ENCODE assay signal across 13 cellular contexts in genomic region chr6:126182650-126183311, GRCh38.
DNase-seq lines count a peak whose midpoint lies in the region; ATAC-seq, FAIRE-seq and TF ChIP-seq lines count a peak whose summit lies in the region.
"Had no signal": no experiment of that assay in that cellular context is flagged by ENCODE, and none has a peak within 500 bp of the region (broad histone marks: within the 10 kb centered on the region; RNA-seq: fewer than 3 reads in every experiment).

No MANE protein-coding gene starts in this region.

- H3K4me2 ChIP-seq in GM12878 (ENCODE audit: control insufficient read depth, insufficient read depth) = peak overlapping the region; percentile 44

- no peak for TF ChIP-seq RAD21 in GM12878 (IDR thresholded peaks at IDR 0.05; ENCODE audit: insufficient read depth, low read depth, low read length)

- peak in 1 of 2 experiments; percentile 75; a peak in 1 of 4 replicates for TF ChIP-seq EP300 in GM12878 (IDR thresholded peaks at IDR 0.05; ENCODE audit: borderline replicate concordance in 1 of 2, control insufficient read depth in 1 of 2, low read depth in 2 of 2, low read length in 2 of 2)

- peak; percentile 14 for DNase-seq in GM06990 (ENCODE audit: extremely low read depth, insufficient read length)
- peak; percentile 26 for DNase-seq in GM12878 (ENCODE audit: low read depth, low spot score)
- DNase-seq in kidney tubule cell (ENCODE audit: low spot score) = peak; percentile 83
- no peak for DNase-seq in Right ventricle myocardium superior
- no peak for DNase-seq in stimulated activated CD4-positive, alpha-beta T cell treated with anti-CD3 and anti-CD28 coated beads, Interleukin-2, amount 100 ng/mL, for 24 hours
- DNase-seq in activated T-cell treated with anti-CD3 and anti-CD28 coated beads, Interleukin-2, amount 50 U/mL, for 72 hours = no peak
- no peak for DNase-seq in NCI-H2227 (lab: John Stamatoyannopoulos, UW; ENCODE audit: unreplicated experiment)
- DNase-seq: activated naive CD8-positive, alpha-beta T cell treated with anti-CD3 and anti-CD28 coated beads, Interleukin-2, amount 50 U/mL, for 24 hours; DMS79 treated with DMSO at 0.1 percent for 48 hours; Karpas-422; NCI-H2227 treated with DMSO at 0.1 percent for 48 hours had no signal

- ATAC-seq in HG02885 (IDR thresholded peaks at IDR 0.05; ENCODE audit: poor library complexity, unreplicated experiment) (peak; percentile 47), GM12878 (peak; percentile 72), Right ventricle myocardium superior (ENCODE audit: poor library complexity) (no peak)
- ATAC-seq in activated T-cell treated with anti-CD3 and anti-CD28 coated beads, Interleukin-2, amount 50 U/mL, for 72 hours (replicated peaks in 1 of 2) = no peak
- ATAC-seq: activated naive CD8-positive, alpha-beta T cell treated with anti-CD3 and anti-CD28 coated beads, Interleukin-2, amount 50 U/mL, for 24 hours had no signal

- TF ChIP-seq POLR2A in GM12878 (IDR thresholded peaks at IDR 0.05; ENCODE audit: low read depth, low read length) = no peak

- POLR2A ChIA-PET in GM12878 (lab: Charles Lee) = no interaction called here

- no peak for TF ChIP-seq CTCF in GM06990 (IDR thresholded peaks at IDR 0.05; ENCODE audit: insufficient read depth, low read length, poor library complexity, severe bottlenecking)
- TF ChIP-seq CTCF in GM12878 (IDR thresholded peaks at IDR 0.05 in 2 of 3, conservative IDR thresholded peaks at IDR 0.05 in 1 of 3; ENCODE audit: control insufficient read depth in 2 of 3, extremely low read depth in 1 of 3, insufficient read depth in 1 of 3, low read depth in 3 of 3, low read length in 3 of 3) = no peak

- H3K27ac ChIP-seq in GM12878 (ENCODE audit: control insufficient read depth, insufficient read depth) = no peak overlapping the region
- H3K27ac ChIP-seq: tibial nerve had no signal

- H3K79me2 ChIP-seq in GM12878 (ENCODE audit: control insufficient read depth, insufficient read depth, low read length) = no peaks in the 10 kb centered on the region

- SMC1A ChIA-PET in GM12878 (lab: Charles Lee; ENCODE audit: uncharacterized antibody, unreplicated experiment) = interaction anchor here (2.3 kb wide), 1 partner anchor 14 kb away, joined by 7 read pairs; no protein-coding TSS in a partner anchor

- CTCF ChIA-PET in GM12878 (lab: Yijun Ruan, JAX) = interaction anchor here (1.2 kb wide), 1 partner anchor 11 kb away, joined by 3 read pairs; no protein-coding TSS in a partner anchor

- WGBS in GM12878 (ENCODE audit: insufficient coverage, insufficient replicate concordance, low lambda C conversion rate, missing lambda C conversion rate) = 25% methylated on average over 2 of the region's 2 CpGs

- in situ Hi-C loops in GM12878 (cut with MboI) = no loop called here

- H3K9ac ChIP-seq in GM12878 (ENCODE audit: control insufficient read depth, insufficient read depth, low read length) = no peak overlapping the region

- H3K4me1 Mint-ChIP-seq in activated T-cell treated with anti-CD3 and anti-CD28 coated beads, Interleukin-2, amount 50 U/mL, for 72 hours (ENCODE audit: low read depth) = peaks cover 11% of the 10 kb centered on the region

- no peaks in the 10 kb centered on the region for H3K27me3 ChIP-seq in GM06990 (replicated peaks; ENCODE audit: control insufficient read depth, insufficient read depth, low read length)
- no peaks in the 10 kb centered on the region for H3K27me3 ChIP-seq in GM12878 (replicated peaks in 1 of 2; ENCODE audit: control insufficient read depth in 2 of 2, insufficient read depth in 2 of 2, low read length in 1 of 2)
- H3K27me3 ChIP-seq: tibial nerve had no signal

- H3K9me3 Mint-ChIP-seq in activated T-cell treated with anti-CD3 and anti-CD28 coated beads, Interleukin-2, amount 50 U/mL, for 72 hours = peaks cover 0 to 2% of the 10 kb centered on the region in 2 donors
- H3K9me3 Mint-ChIP-seq: activated naive CD8-positive, alpha-beta T cell treated with anti-CD3 and anti-CD28 coated beads, Interleukin-2, amount 50 U/mL, for 24 hours had no signal

- BruUV-seq in GM12878 (replicated peaks; lab: Mats Ljungman, UMichigan) = no TSS peak

- RAD21 ChIA-PET in GM12878 (lab: Charles Lee; ENCODE audit: unreplicated experiment) = no interaction called here

- peaks cover 2 to 3% of the 10 kb centered on the region in 2 donors for H3K36me3 Mint-ChIP-seq in activated T-cell treated with anti-CD3 and anti-CD28 coated beads, Interleukin-2, amount 50 U/mL, for 72 hours (ENCODE audit: insufficient read depth in 2 of 2)

- no peak overlapping the region; the same call in 1 of the 2 replicates for H2AFZ ChIP-seq in GM12878 (ENCODE audit: control insufficient read depth, low read depth, low read length)

- H3K9me3 ChIP-seq in GM12878 (replicated peaks; ENCODE audit: control insufficient read depth, insufficient read depth, low read length) = no peaks in the 10 kb centered on the region
- H3K9me3 ChIP-seq: tibial nerve had no signal

- no peaks in the 10 kb centered on the region for H3K27me3 Mint-ChIP-seq in activated T-cell treated with anti-CD3 and anti-CD28 coated beads, Interleukin-2, amount 50 U/mL, for 72 hours (ENCODE audit: low read depth)
- H3K27me3 Mint-ChIP-seq: activated naive CD8-positive, alpha-beta T cell treated with anti-CD3 and anti-CD28 coated beads, Interleukin-2, amount 50 U/mL, for 24 hours had no signal

- peaks cover 14% of the 10 kb centered on the region for H3K4me1 ChIP-seq in GM12878 (ENCODE audit: control insufficient read depth, insufficient read depth, low read length)

- no peak overlapping the region for H3K27ac Mint-ChIP-seq in activated T-cell treated with anti-CD3 and anti-CD28 coated beads, Interleukin-2, amount 50 U/mL, for 72 hours
- H3K27ac Mint-ChIP-seq: activated naive CD8-positive, alpha-beta T cell treated with anti-CD3 and anti-CD28 coated beads, Interleukin-2, amount 50 U/mL, for 24 hours had no signal

- intact Hi-C loops in GM12878 (cut with micrococcal nuclease; ENCODE audit: unreplicated experiment) (no loop called here), Right ventricle myocardium superior (cut with DNase I) (no loop called here)

- H4K20me1 ChIP-seq in GM12878 (ENCODE audit: control insufficient read depth, insufficient read depth) = no peaks in the 10 kb centered on the region

- H3K4me3 ChIP-seq in GM06990 (replicated peaks; ENCODE audit: low read depth, low read length) (no peak overlapping the region), GM12878 (peak overlapping the region; percentile 16; the same call in 1 of the 2 replicates)
- H3K4me3 ChIP-seq: tibial nerve had no signal

- no peak overlapping the region for H3K4me3 Mint-ChIP-seq in activated T-cell treated with anti-CD3 and anti-CD28 coated beads, Interleukin-2, amount 50 U/mL, for 72 hours
- H3K4me3 Mint-ChIP-seq: activated naive CD8-positive, alpha-beta T cell treated with anti-CD3 and anti-CD28 coated beads, Interleukin-2, amount 50 U/mL, for 24 hours had no signal

- no peaks in the 10 kb centered on the region for H3K36me3 ChIP-seq in GM06990 (ENCODE audit: control insufficient read depth, insufficient read depth, low read length)
- no peaks in the 10 kb centered on the region for H3K36me3 ChIP-seq in GM12878 (ENCODE audit: control insufficient read depth in 2 of 2, insufficient read depth in 2 of 2, low read length in 1 of 2)
- H3K36me3 ChIP-seq: tibial nerve had no signal

- FAIRE-seq in GM12878 (lab: Jason Lieb, UNC) = no peak

TF ChIP-seq in GM12878, 131 proteins besides CTCF, POLR2A, EP300 and RAD21 (continues in another document):
- TF ChIP-seq, protein P1, sequence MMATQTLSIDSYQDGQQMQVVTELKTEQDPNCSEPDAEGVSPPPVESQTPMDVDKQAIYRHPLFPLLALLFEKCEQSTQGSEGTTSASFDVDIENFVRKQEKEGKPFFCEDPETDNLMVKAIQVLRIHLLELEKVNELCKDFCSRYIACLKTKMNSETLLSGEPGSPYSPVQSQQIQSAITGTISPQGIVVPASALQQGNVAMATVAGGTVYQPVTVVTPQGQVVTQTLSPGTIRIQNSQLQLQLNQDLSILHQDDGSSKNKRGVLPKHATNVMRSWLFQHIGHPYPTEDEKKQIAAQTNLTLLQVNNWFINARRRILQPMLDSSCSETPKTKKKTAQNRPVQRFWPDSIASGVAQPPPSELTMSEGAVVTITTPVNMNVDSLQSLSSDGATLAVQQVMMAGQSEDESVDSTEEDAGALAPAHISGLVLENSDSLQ (IDR thresholded peaks at IDR 0.05) = peak; percentile 49
- TF ChIP-seq RAD51 (IDR thresholded peaks at IDR 0.05) (no peak), EED (IDR thresholded peaks at IDR 0.05; ENCODE audit: low read depth) (peak; percentile 29; the same call in 1 of the 2 replicates), NBN (IDR thresholded peaks at IDR 0.05) (peak; percentile 41; the same call in 1 of the 2 replicates), BCL11A (IDR thresholded peaks at IDR 0.05; ENCODE audit: low read depth, low read length) (peak; percentile 75), RCOR1 (conservative IDR thresholded peaks at IDR 0.05; ENCODE audit: low read depth, low read length) (no peak), RELA (IDR thresholded peaks at IDR 0.05; ENCODE audit: borderline replicate concordance, partially characterized antibody) (no peak), CREM (IDR thresholded peaks at IDR 0.05; ENCODE audit: low read depth) (peak; percentile 54; the same call in 1 of the 2 replicates), ZNF24 (IDR thresholded peaks at IDR 0.05) (peak; percentile 84), NR2F1 (conservative IDR thresholded peaks at IDR 0.05) (peak; percentile 71), SMAD5 (IDR thresholded peaks at IDR 0.05; ENCODE audit: low read depth) (no peak), ZBED1 (IDR thresholded peaks at IDR 0.05; ENCODE audit: borderline replicate concordance) (peak; percentile 66), IKZF2 (IDR thresholded peaks at IDR 0.05) (peak; percentile 74 to 88), NFIC (IDR thresholded peaks at IDR 0.05; ENCODE audit: low read depth, low read length) (peak; percentile 85), MEF2B (IDR thresholded peaks at IDR 0.05; ENCODE audit: partially characterized antibody, poor library complexity, severe bottlenecking) (peak; percentile 90), ATF7 (IDR thresholded peaks at IDR 0.05; ENCODE audit: low read depth) (peak; percentile 64)
- TF ChIP-seq, protein P2, sequence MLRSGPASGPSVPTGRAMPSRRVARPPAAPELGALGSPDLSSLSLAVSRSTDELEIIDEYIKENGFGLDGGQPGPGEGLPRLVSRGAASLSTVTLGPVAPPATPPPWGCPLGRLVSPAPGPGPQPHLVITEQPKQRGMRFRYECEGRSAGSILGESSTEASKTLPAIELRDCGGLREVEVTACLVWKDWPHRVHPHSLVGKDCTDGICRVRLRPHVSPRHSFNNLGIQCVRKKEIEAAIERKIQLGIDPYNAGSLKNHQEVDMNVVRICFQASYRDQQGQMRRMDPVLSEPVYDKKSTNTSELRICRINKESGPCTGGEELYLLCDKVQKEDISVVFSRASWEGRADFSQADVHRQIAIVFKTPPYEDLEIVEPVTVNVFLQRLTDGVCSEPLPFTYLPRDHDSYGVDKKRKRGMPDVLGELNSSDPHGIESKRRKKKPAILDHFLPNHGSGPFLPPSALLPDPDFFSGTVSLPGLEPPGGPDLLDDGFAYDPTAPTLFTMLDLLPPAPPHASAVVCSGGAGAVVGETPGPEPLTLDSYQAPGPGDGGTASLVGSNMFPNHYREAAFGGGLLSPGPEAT (IDR thresholded peaks at IDR 0.05; ENCODE audit: low read depth) = peak; percentile 59; the same call in 1 of the 2 replicates

Comparison
In these comparisons a context has a peak if more than half of its experiments do, and no peak if none do; other contexts are left out.
1. DNase-seq: peak in GM06990 (single experiment), GM12878 (single experiment) and kidney tubule cell (single experiment); none in Right ventricle myocardium superior (single experiment), stimulated activated CD4-positive, alpha-beta T cell treated with anti-CD3 and anti-CD28 coated beads, Interleukin-2, amount 100 ng/mL, for 24 hours (0 of 2), activated T-cell treated with anti-CD3 and anti-CD28 coated beads, Interleukin-2, amount 50 U/mL, for 72 hours (0 of 2) and NCI-H2227 (single experiment).
2. ATAC-seq: peak in HG02885 (single experiment) and GM12878 (single experiment); none in Right ventricle myocardium superior (single experiment) and activated T-cell treated with anti-CD3 and anti-CD28 coated beads, Interleukin-2, amount 50 U/mL, for 72 hours (0 of 2).